ENCODE assay signal across 18 cellular contexts in the genomic region with DNA sequence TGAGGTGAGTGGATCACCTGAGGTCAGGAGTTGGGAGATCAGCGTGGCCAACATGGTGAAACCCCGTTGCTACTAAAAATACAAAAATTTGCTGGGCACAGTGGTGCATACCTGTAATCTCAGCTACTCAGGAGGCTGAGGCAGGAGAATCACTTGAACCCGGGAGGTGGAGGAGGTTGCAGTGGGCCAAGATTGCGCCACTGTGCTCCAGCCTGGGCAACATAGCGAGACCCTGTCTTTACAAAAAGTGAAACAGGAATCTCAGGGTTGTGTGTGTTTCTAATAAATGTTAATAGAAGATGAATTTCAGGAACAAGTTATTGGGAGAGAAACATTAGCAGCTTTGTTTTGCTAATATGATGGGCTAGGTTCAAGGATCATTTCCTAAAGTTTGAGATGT. TPM values are rescaled to one million over a fixed set of nuclear protein-coding genes. Genes with fewer than 3 reads are reported as not detected.
DNase-seq lines count a peak whose midpoint lies in the region; ATAC-seq, FAIRE-seq and TF ChIP-seq lines count a peak whose summit lies in the region.
"Had no signal": no experiment of that assay in that cellular context is flagged by ENCODE, and none has a peak within 500 bp of the region (broad histone marks: within the 10 kb centered on the region; RNA-seq: fewer than 3 reads in every experiment).

No MANE protein-coding gene starts in this region.

- TF ChIP-seq POLR2A in K562 (conservative IDR thresholded peaks at IDR 0.05), result no peak

- BruUV-seq in K562 (replicated peaks; lab: Mats Ljungman, UMichigan), result no TSS peak

- peaks cover 9% of the 10 kb centered on the region for H3K4me1 ChIP-seq in CD4-positive, CD25-positive, alpha-beta regulatory T cell (ENCODE audit: control insufficient read depth, insufficient read depth, low read length, poor library complexity, severe bottlenecking)
- H3K4me1 ChIP-seq in K562 (replicated peaks in 1 of 2; ENCODE audit: control insufficient read depth in 2 of 2, insufficient read depth in 2 of 2, low read length in 2 of 2) (peaks cover 10 to 43% of the 10 kb centered on the region in 2 experiments), heart right ventricle (peaks cover 0 to 33% (median 24%) of the 10 kb centered on the region in 9 donors)
- H3K4me1 ChIP-seq: lower lobe of right lung had no signal

- peaks cover 4 to 15% of the 10 kb centered on the region in 2 experiments for H3K9me3 ChIP-seq in CD4-positive, CD25-positive, alpha-beta regulatory T cell (ENCODE audit: control insufficient read depth in 2 of 2, low read length in 2 of 2)
- H3K9me3 ChIP-seq in K562 (replicated peaks; ENCODE audit: control insufficient read depth, insufficient read depth, low read depth, low read length) (peaks cover 2% of the 10 kb centered on the region; the same call in 1 of the 2 replicates), heart right ventricle (peaks cover 0 to 17% (median 6%) of the 10 kb centered on the region in 11 donors)
- H3K9me3 ChIP-seq: ovary had no signal

- WGBS in K562 (ENCODE audit: insufficient coverage, low coverage, missing lambda C conversion rate), result 96% methylated on average over 3 of the region's 5 CpGs
- WGBS in heart right ventricle, 2 donors, result 82 to 92% methylated on average over 5 of the region's 5 CpGs

- no peak overlapping the region for H3K4me2 ChIP-seq in K562 (ENCODE audit: insufficient read depth, low read length)

- peak overlapping the region; percentile 29 to 77 (median 68) for H3K27ac Mint-ChIP-seq in CD4-positive, CD25-positive, alpha-beta regulatory T cell
- peak overlapping the region in 6 of 10 donors; percentile 40 to 75 (median 50) for H3K27ac Mint-ChIP-seq in naive thymus-derived CD8-positive, alpha-beta T cell

- no peak for TF ChIP-seq EP300 in K562 (IDR thresholded peaks at IDR 0.05; ENCODE audit: low read length)

- H3K4me1 Mint-ChIP-seq in CD4-positive, CD25-positive, alpha-beta regulatory T cell, result peaks cover 12 to 77% (median 51%) of the 10 kb centered on the region in 4 donors
- H3K4me1 Mint-ChIP-seq in naive thymus-derived CD8-positive, alpha-beta T cell, result peaks cover 45 to 71% (median 69%) of the 10 kb centered on the region in 4 donors

- H3K9me1 ChIP-seq in K562 (ENCODE audit: control insufficient read depth, insufficient read depth, low read length), result peaks cover 7% of the 10 kb centered on the region

- H3K36me3 Mint-ChIP-seq in CD4-positive, CD25-positive, alpha-beta regulatory T cell, result peaks cover 17% of the 10 kb centered on the region
- peaks cover 4 to 10% (median 8%) of the 10 kb centered on the region in 3 donors for H3K36me3 Mint-ChIP-seq in naive thymus-derived CD8-positive, alpha-beta T cell

- H3K9ac ChIP-seq in K562 (ENCODE audit: insufficient read depth in 1 of 2, low read depth in 2 of 2, low read length in 2 of 2), result no peak overlapping the region; a peak in 1 of 4 replicates

- no peak for FAIRE-seq in K562 (lab: Jason Lieb, UNC)
- FAIRE-seq: endothelial cell of umbilical vein, islet of Langerhans had no signal

- no peak for TF ChIP-seq RAD21 in K562 (CRISPR knock-in tag; conservative IDR thresholded peaks at IDR 0.05 in 1 of 2, IDR thresholded peaks at IDR 0.05 in 1 of 2)

- POLR2A ChIA-PET in K562 (lab: Yijun Ruan, JAX), result interaction anchor here (0.8 to 1.1 kb wide), 3 partner anchors 9 to 15 kb away, joined by 3 to 4 read pairs (median 3); no protein-coding TSS in a partner anchor
- POLR2A ChIA-PET in naive thymus-derived CD8-positive, alpha-beta T cell (lab: Charles Lee), result no interaction called here

- H3K36me3 ChIP-seq in CD4-positive, CD25-positive, alpha-beta regulatory T cell (ENCODE audit: control insufficient read depth, insufficient read depth, low read length), result peaks cover 2% of the 10 kb centered on the region
- H3K36me3 ChIP-seq in K562 (ENCODE audit: control insufficient read depth, insufficient read depth, low read length), result peaks cover 17% of the 10 kb centered on the region; the same call in 2 of the 3 replicates
- H3K36me3 ChIP-seq in heart right ventricle, result no peaks in the 10 kb centered on the region
- H3K36me3 ChIP-seq: lower lobe of right lung, ovary, transverse colon had no signal

- H3K79me2 ChIP-seq in K562 (ENCODE audit: control insufficient read depth, insufficient read depth, low read length), result peaks cover 83% of the 10 kb centered on the region

- no peaks in the 10 kb centered on the region for H3K27me3 ChIP-seq in CD4-positive, CD25-positive, alpha-beta regulatory T cell (ENCODE audit: control insufficient read depth, insufficient read depth, low read length)
- H3K27me3 ChIP-seq in K562 (ENCODE audit: control insufficient read depth in 2 of 2, insufficient read depth in 2 of 2, low read length in 2 of 2) (no peaks in the 10 kb centered on the region), heart right ventricle (no peaks in the 10 kb centered on the region)
- H3K27me3 ChIP-seq: ovary, transverse colon had no signal

- no peaks in the 10 kb centered on the region for H4K20me1 ChIP-seq in K562 (replicated peaks; ENCODE audit: control insufficient read depth, insufficient read depth, low read length)

- H3K4me3 ChIP-seq in CD4-positive, CD25-positive, alpha-beta regulatory T cell (ENCODE audit: low read depth, low read length), result no peak overlapping the region
- H3K4me3 ChIP-seq in K562, result no peak overlapping the region
- H3K4me3 ChIP-seq in heart right ventricle, result no peak overlapping the region
- H3K4me3 ChIP-seq: lower lobe of right lung, ovary, transverse colon had no signal

- H2AFZ ChIP-seq in K562 (ENCODE audit: low read depth, low read length), result no peak overlapping the region

- intact Hi-C loops in K562 (cut with micrococcal nuclease) (no loop called here), heart right ventricle (cut with DNase I) (no loop called here)

- no peak for ATAC-seq in CD4-positive, CD25-positive, alpha-beta regulatory T cell (ENCODE audit: low read depth in 2 of 2)
- ATAC-seq in GM21576 (IDR thresholded peaks at IDR 0.05; ENCODE audit: unreplicated experiment) (peak; percentile 20), K562 (no peak), heart right ventricle (no peak)
- ATAC-seq in naive thymus-derived CD8-positive, alpha-beta T cell, result no peak

- TF ChIP-seq CTCF in K562 (IDR thresholded peaks at IDR 0.05 in 2 of 3, conservative IDR thresholded peaks at IDR 0.05 in 1 of 3; ENCODE audit: insufficient read depth in 2 of 3, low read depth in 1 of 3, low read length in 3 of 3), result no peak
- no peak for TF ChIP-seq CTCF in heart right ventricle (IDR thresholded peaks at IDR 0.05)

- peaks cover 0 to 5% (median 0%) of the 10 kb centered on the region in 7 donors for H3K9me3 Mint-ChIP-seq in CD4-positive, CD25-positive, alpha-beta regulatory T cell
- peaks cover 0 to 12% (median 0%) of the 10 kb centered on the region in 9 donors for H3K9me3 Mint-ChIP-seq in naive thymus-derived CD8-positive, alpha-beta T cell

- no peak overlapping the region for H3K4me3 Mint-ChIP-seq in CD4-positive, CD25-positive, alpha-beta regulatory T cell
- H3K4me3 Mint-ChIP-seq in naive thymus-derived CD8-positive, alpha-beta T cell, result peak overlapping the region in 1 of 10 donors; percentile 0

- no peak for DNase-seq in CD4-positive, CD25-positive, alpha-beta regulatory T cell
- no peak for DNase-seq in K562 (ENCODE audit: extremely low read depth in 1 of 4, low spot score in 3 of 4)
- DNase-seq in naive thymus-derived CD8-positive, alpha-beta T cell, result no peak
- no peak for DNase-seq in NCI-H524 (lab: John Stamatoyannopoulos, UW)
- no peak for DNase-seq in COLO668 (lab: John Stamatoyannopoulos, UW; ENCODE audit: unreplicated experiment)
- DNase-seq in heart right ventricle, result no peak
- DNase-seq: HCEC 1CT; lower lobe of right lung; NCI-H1417 treated with DMSO at 0.1 percent for 48 hours; NCI-H524 treated with DMSO at 0.1 percent for 48 hours; ovary; stimulated activated naive CD4-positive, alpha-beta T cell; T-helper 2 cell; transverse colon had no signal

- in situ Hi-C loops in K562 (cut with MboI), result no loop called here

- CTCF ChIA-PET in K562 (lab: Yijun Ruan, JAX; ENCODE audit: low intra/inter-chr PET ratio), result no interaction called here

- H3K27me3 Mint-ChIP-seq in CD4-positive, CD25-positive, alpha-beta regulatory T cell, result no peaks in the 10 kb centered on the region
- no peaks in the 10 kb centered on the region for H3K27me3 Mint-ChIP-seq in naive thymus-derived CD8-positive, alpha-beta T cell

- H3K27ac ChIP-seq in CD4-positive, CD25-positive, alpha-beta regulatory T cell (ENCODE audit: insufficient read depth, low read length, poor library complexity, severe bottlenecking), result no peak overlapping the region
- H3K27ac ChIP-seq in K562 (ENCODE audit: extremely low read depth, low read depth, low read length) (peak overlapping the region; percentile 78; the same call in 1 of the 3 replicates), heart right ventricle (no peak overlapping the region)
- H3K27ac ChIP-seq: lower lobe of right lung, transverse colon, VCaP had no signal

TF ChIP-seq in K562, 482 proteins besides CTCF, POLR2A, EP300 and RAD21 (continues in another document):
- TF ChIP-seq PRPF4 (IDR thresholded peaks at IDR 0.05; ENCODE audit: insufficient read depth, low read depth, low read length, poor library complexity, severe bottlenecking), result no peak
- no peak for TF ChIP-seq POLR3G (IDR thresholded peaks at IDR 0.05; ENCODE audit: extremely low read depth, insufficient read length, insufficient replicate concordance)

RNA-seq across cellular contexts. Expression of gene PPP2R2D, which starts 19.9 kb away (rescaled TPM):
- 41.8 TPM for total RNA-seq in CD4-positive, CD25-positive, alpha-beta regulatory T cell
- 10 to 100 TPM; 23.8 to 48.1 (median 25.6) TPM for polyA plus RNA-seq in CD4-positive, CD25-positive, alpha-beta regulatory T cell
- 76.3 and 99.7 TPM in 2 replicates for total RNA-seq in K562 (2011; cell fraction: chromatin; rRNA removed; ENCODE audit: low replicate concordance)
- total RNA-seq in K562 (2011; cell fraction: nucleolus; rRNA removed), result 34.7 and 41.2 TPM in 2 replicates
- 42.2 and 48.0 TPM in 2 replicates for total RNA-seq in K562 (2011; cell fraction: nucleoplasm; rRNA removed)
- total RNA-seq in K562 (2014; rRNA removed), result 26.8 and 28.0 TPM in 2 replicates
- 22.2 and 23.9 TPM in 2 replicates for total RNA-seq in K562 (2014; rRNA removed; fragmentation: Illumina TruSeq; extraction: Trizol)
- total RNA-seq in K562 (2015; rRNA removed; fragmentation: Illumina TruSeq; extraction: Trizol), result 32.0 and 32.5 TPM in 2 replicates
- total RNA-seq in K562 (2021), result 29.9 and 31.3 TPM in 2 replicates
- 31.2 and 37.0 TPM in 2 replicates for polyA plus RNA-seq in K562 (2011; rRNA removed)
- 30.3 TPM in 2 replicates for polyA plus RNA-seq in K562 (2011; cell fraction: cytosol; rRNA removed)
- polyA plus RNA-seq in K562 (2011; cell fraction: nucleus; rRNA removed), result 59.2 and 67.7 TPM in 2 replicates
- 25.0 and 26.8 TPM in 2 replicates for polyA plus RNA-seq in K562 (2012)
- 23.6 and 26.8 TPM in 2 replicates for polyA plus RNA-seq in K562 (2014; fragmentation: Illumina TruSeq; extraction: Trizol)
- 1 to 10 TPM; 1.9 to 5.1 TPM for polyA plus RNA-seq in K562 (2014; fragmentation: Nextera tagmentation; extraction: Ambion mirVana)
- polyA plus RNA-seq in K562 (2014; rRNA removed), result 35.1 and 35.6 TPM in 2 replicates
- polyA minus RNA-seq in K562 (2011; rRNA and poly(A)+ RNA removed), result 35.7 and 36.8 TPM in 2 replicates
- polyA minus RNA-seq in K562 (2011; cell fraction: cytosol; rRNA and poly(A)+ RNA removed), result 19.0 and 19.1 TPM in 2 replicates
- polyA minus RNA-seq in K562 (2011; cell fraction: nucleus; rRNA and poly(A)+ RNA removed), result 24.1 and 29.9 TPM in 2 replicates
- 10 to 100 TPM; 48.1 to 49.6 TPM for total RNA-seq in naive thymus-derived CD8-positive, alpha-beta T cell
- 10 to 100 TPM; 22.7 to 38.3 (median 26.9) TPM for polyA plus RNA-seq in naive thymus-derived CD8-positive, alpha-beta T cell
- total RNA-seq in heart right ventricle, result 10 to 100 TPM; 26.8 to 46.5 (median 35.1) TPM
- 10 to 100 TPM; 32.5 to 45.9 TPM for polyA plus RNA-seq in heart right ventricle
